ENCODE assay signal across 28 cellular contexts in genomic region chr1:150060260-150060659, GRCh38.
"Had no signal": no experiment of that assay in that cellular context is flagged by ENCODE, and none has a peak within 500 bp of the region (broad histone marks: within the 10 kb centered on the region; RNA-seq: fewer than 3 reads in every experiment).

No MANE protein-coding gene starts in this region.

- H3K27ac ChIP-seq: adrenal gland, body of pancreas, VCaP had no signal

- H3K4me3 ChIP-seq: adrenal gland, body of pancreas, esophagus squamous epithelium had no signal

- H3K27me3 ChIP-seq: adrenal gland, body of pancreas, esophagus squamous epithelium had no signal

- H3K4me1 ChIP-seq: body of pancreas had no signal

- H3K9me3 ChIP-seq: adrenal gland, body of pancreas, esophagus squamous epithelium had no signal

- DNase-seq: activated CD4-positive, alpha-beta memory T cell treated with anti-CD3 and anti-CD28 coated beads for 36 hours; activated CD4-positive, alpha-beta T cell treated with anti-CD3 and anti-CD28 coated beads for 48 hours; activated CD4-positive, alpha-beta T cell treated with anti-CD3 and anti-CD28 coated beads, Interleukin-2, amount 50 U/mL, for 1 hour; activated CD8-positive, alpha-beta memory T cell treated with anti-CD3 and anti-CD28 coated beads, Interleukin-2, amount 10 ng/mL, durations not matched to agents 7 days and 5 days; activated CD8-positive, alpha-beta memory T cell treated with anti-CD3 and anti-CD28 coated beads, Interleukin-2, amount 50 U/mL, for 4 hours; activated CD8-positive, alpha-beta T cell treated with anti-CD3 and anti-CD28 coated beads, Interleukin-2, amount 10 ng/mL, durations not matched to agents 7 days and 5 days; activated effector memory CD4-positive, alpha-beta T cell treated with anti-CD3 and anti-CD28 coated beads, Interleukin-2, amount 50 U/mL, for 16 hours; activated naive CD4-positive, alpha-beta T cell treated with anti-CD3 and anti-CD28 coated beads for 36 hours; activated naive CD8-positive, alpha-beta T cell treated with anti-CD3 and anti-CD28 coated beads for 36 hours; activated naive CD8-positive, alpha-beta T cell treated with anti-CD3 and anti-CD28 coated beads, Interleukin-2, amount 50 U/mL, for 24 hours; activated T-cell treated with anti-CD3 and anti-CD28 coated beads, Interleukin-2, amount 50 U/mL, for 1 hour; activated T-cell treated with anti-CD3 and anti-CD28 coated beads, Interleukin-2, amount 50 U/mL, for 48 hours; adrenal gland; amygdala; aorta; body of pancreas; caudate nucleus; cortex of kidney; dermis blood vessel endothelial cell; effector CD4-positive, alpha-beta T cell; effector memory CD8-positive, alpha-beta T cell; erythroblast; esophagus squamous epithelium; foreskin melanocyte; head of caudate nucleus; T-helper 2 cell had no signal

- H3K36me3 ChIP-seq: adrenal gland, esophagus squamous epithelium had no signal

- ATAC-seq: activated CD8-positive, alpha-beta memory T cell treated with anti-CD3 and anti-CD28 coated beads, Interleukin-2, amount 10 ng/mL, durations not matched to agents 7 days and 5 days; activated CD8-positive, alpha-beta T cell treated with anti-CD3 and anti-CD28 coated beads, Interleukin-2, amount 10 ng/mL, durations not matched to agents 7 days and 5 days; activated naive CD8-positive, alpha-beta T cell treated with anti-CD3 and anti-CD28 coated beads, Interleukin-2, amount 50 U/mL, for 24 hours; body of pancreas; effector memory CD8-positive, alpha-beta T cell; WTC11 had no signal
